14 cellular contexts compared by ENCODE assay signal in the genomic region with DNA sequence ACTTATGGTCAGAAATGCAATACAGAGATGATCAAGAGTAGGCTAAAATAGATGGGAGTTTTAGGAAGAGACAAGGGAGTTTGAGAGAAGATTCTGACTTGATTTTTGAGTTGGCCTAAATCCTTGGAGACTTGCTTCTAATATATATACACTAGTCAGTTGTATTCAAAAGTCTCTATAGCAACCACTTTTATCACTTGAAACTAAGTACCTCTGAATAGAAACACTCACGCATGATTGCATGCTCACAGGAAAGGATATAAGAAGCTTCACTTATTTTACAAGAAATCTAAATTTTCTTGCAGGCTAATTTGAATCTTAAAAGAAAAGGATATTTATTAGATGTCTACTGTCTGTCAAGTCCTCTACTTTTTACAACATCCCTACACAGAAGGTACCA.
A peak's percentile ranks its signal among the peaks of the same experiment; 100 is the strongest.
DNase-seq lines count a peak whose midpoint lies in the region; ATAC-seq lines count a peak whose summit lies in the region.
"Had no signal": no experiment of that assay in that cellular context is flagged by ENCODE, and none has a peak within 500 bp of the region (broad histone marks: within the 10 kb centered on the region; RNA-seq: fewer than 3 reads in every experiment).

No MANE protein-coding gene starts in this region.

- no peaks in the 10 kb centered on the region for H3K9me3 Mint-ChIP-seq in activated CD4-positive, alpha-beta T cell treated with anti-CD3 and anti-CD28 coated beads, Interleukin-2, amount 10 ng/mL, durations not matched to agents 7 days and 5 days
- H3K9me3 Mint-ChIP-seq: stimulated activated naive CD8-positive, alpha-beta T cell treated with anti-CD3 and anti-CD28 coated beads, Interleukin-15, Interleukin-2, amounts not matched to agents 100 ng/mL and 50 ng/mL, for 24 hours had no signal

- CTCF ChIA-PET in activated CD4-positive, alpha-beta T cell treated with anti-CD3 and anti-CD28 coated beads, Interleukin-2, amount 10 ng/mL, durations not matched to agents 7 days and 5 days (lab: Charles Lee) = no interaction called here

- no peak overlapping the region for H3K27ac Mint-ChIP-seq in activated CD4-positive, alpha-beta T cell treated with anti-CD3 and anti-CD28 coated beads, Interleukin-2, amount 10 ng/mL, durations not matched to agents 7 days and 5 days
- H3K27ac Mint-ChIP-seq: stimulated activated naive CD8-positive, alpha-beta T cell treated with anti-CD3 and anti-CD28 coated beads, Interleukin-15, Interleukin-2, amounts not matched to agents 100 ng/mL and 50 ng/mL, for 24 hours had no signal

- H3K4me3 Mint-ChIP-seq in activated CD4-positive, alpha-beta T cell treated with anti-CD3 and anti-CD28 coated beads, Interleukin-2, amount 10 ng/mL, durations not matched to agents 7 days and 5 days = no peak overlapping the region
- H3K4me3 Mint-ChIP-seq: stimulated activated naive CD8-positive, alpha-beta T cell treated with anti-CD3 and anti-CD28 coated beads, Interleukin-15, Interleukin-2, amounts not matched to agents 100 ng/mL and 50 ng/mL, for 24 hours had no signal

- H3K4me1 Mint-ChIP-seq in activated CD4-positive, alpha-beta T cell treated with anti-CD3 and anti-CD28 coated beads, Interleukin-2, amount 10 ng/mL, durations not matched to agents 7 days and 5 days = peaks cover 21% of the 10 kb centered on the region

- H3K36me3 Mint-ChIP-seq in activated CD4-positive, alpha-beta T cell treated with anti-CD3 and anti-CD28 coated beads, Interleukin-2, amount 10 ng/mL, durations not matched to agents 7 days and 5 days (ENCODE audit: low read depth) = no peaks in the 10 kb centered on the region

- POLR2A ChIA-PET in activated CD4-positive, alpha-beta T cell treated with anti-CD3 and anti-CD28 coated beads, Interleukin-2, amount 10 ng/mL, durations not matched to agents 7 days and 5 days (lab: Charles Lee) = no interaction called here

- peak; percentile 7 for DNase-seq in germinal center (ENCODE audit: low spot score)
- DNase-seq in activated CD4-positive, alpha-beta T cell treated with anti-CD3 and anti-CD28 coated beads for 48 hours = no peak
- no peak for DNase-seq in activated CD4-positive, alpha-beta T cell treated with anti-CD3 and anti-CD28 coated beads, Interleukin-2, amount 10 ng/mL, durations not matched to agents 7 days and 5 days
- no peak for DNase-seq in NCI-H1436 (lab: John Stamatoyannopoulos, UW)
- no peak for DNase-seq in NCI-H2171 (lab: John Stamatoyannopoulos, UW)
- DNase-seq: activated naive CD4-positive, alpha-beta T cell treated with Interleukin-2 at 50 U/mL for 16 hours; C1 segment of cervical spinal cord; mammary epithelial cell; pancreas; stimulated activated CD4-positive, alpha-beta T cell treated with anti-CD3 and anti-CD28 coated beads, Interleukin-2, amount 100 ng/mL, for 24 hours had no signal

- peaks cover 7% of the 10 kb centered on the region for H3K27me3 Mint-ChIP-seq in activated CD4-positive, alpha-beta T cell treated with anti-CD3 and anti-CD28 coated beads, Interleukin-2, amount 10 ng/mL, durations not matched to agents 7 days and 5 days
- H3K27me3 Mint-ChIP-seq: stimulated activated naive CD8-positive, alpha-beta T cell treated with anti-CD3 and anti-CD28 coated beads, Interleukin-15, Interleukin-2, amounts not matched to agents 100 ng/mL and 50 ng/mL, for 24 hours had no signal

- ATAC-seq in GM18867 (IDR thresholded peaks at IDR 0.05; ENCODE audit: unreplicated experiment) (peak; percentile 41), GM21723 (IDR thresholded peaks at IDR 0.05; ENCODE audit: unreplicated experiment) (peak; percentile 60), HG03159 (IDR thresholded peaks at IDR 0.05; ENCODE audit: unreplicated experiment) (peak; percentile 63)
- ATAC-seq: pancreas had no signal
